In the genomic region with DNA sequence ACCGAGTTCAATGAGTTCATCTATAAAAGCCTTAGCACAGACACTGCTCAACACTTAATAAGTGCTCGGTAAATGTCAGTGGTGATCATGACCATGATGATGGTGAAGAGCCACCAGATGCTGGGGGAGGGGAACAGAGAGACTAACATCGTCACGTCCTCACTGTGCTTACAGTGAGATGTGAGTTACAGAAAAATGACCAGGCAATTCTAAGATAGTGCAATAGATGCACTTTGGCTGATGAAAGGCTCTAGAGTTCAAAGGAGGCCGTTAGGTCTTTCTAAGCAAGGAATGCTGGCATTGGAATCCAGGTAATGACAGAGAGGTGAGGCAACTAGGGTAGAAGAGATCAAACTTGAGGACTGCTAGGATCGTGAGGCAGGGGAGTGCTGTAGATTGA, we compare ENCODE assay signal across 1 cellular context.
TF ChIP-seq lines count a peak whose summit lies in the region.

No MANE protein-coding gene starts in this region.

TF ChIP-seq in K562, 482 proteins besides CTCF, POLR2A, EP300 and RAD21 (continued from another document and continues in another):
- TF ChIP-seq, protein P1, sequence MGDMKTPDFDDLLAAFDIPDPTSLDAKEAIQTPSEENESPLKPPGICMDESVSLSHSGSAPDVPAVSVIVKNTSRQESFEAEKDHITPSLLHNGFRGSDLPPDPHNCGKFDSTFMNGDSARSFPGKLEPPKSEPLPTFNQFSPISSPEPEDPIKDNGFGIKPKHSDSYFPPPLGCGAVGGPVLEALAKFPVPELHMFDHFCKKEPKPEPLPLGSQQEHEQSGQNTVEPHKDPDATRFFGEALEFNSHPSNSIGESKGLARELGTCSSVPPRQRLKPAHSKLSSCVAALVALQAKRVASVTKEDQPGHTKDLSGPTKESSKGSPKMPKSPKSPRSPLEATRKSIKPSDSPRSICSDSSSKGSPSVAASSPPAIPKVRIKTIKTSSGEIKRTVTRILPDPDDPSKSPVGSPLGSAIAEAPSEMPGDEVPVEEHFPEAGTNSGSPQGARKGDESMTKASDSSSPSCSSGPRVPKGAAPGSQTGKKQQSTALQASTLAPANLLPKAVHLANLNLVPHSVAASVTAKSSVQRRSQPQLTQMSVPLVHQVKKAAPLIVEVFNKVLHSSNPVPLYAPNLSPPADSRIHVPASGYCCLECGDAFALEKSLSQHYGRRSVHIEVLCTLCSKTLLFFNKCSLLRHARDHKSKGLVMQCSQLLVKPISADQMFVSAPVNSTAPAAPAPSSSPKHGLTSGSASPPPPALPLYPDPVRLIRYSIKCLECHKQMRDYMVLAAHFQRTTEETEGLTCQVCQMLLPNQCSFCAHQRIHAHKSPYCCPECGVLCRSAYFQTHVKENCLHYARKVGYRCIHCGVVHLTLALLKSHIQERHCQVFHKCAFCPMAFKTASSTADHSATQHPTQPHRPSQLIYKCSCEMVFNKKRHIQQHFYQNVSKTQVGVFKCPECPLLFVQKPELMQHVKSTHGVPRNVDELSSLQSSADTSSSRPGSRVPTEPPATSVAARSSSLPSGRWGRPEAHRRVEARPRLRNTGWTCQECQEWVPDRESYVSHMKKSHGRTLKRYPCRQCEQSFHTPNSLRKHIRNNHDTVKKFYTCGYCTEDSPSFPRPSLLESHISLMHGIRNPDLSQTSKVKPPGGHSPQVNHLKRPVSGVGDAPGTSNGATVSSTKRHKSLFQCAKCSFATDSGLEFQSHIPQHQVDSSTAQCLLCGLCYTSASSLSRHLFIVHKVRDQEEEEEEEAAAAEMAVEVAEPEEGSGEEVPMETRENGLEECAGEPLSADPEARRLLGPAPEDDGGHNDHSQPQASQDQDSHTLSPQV (IDR thresholded peaks at IDR 0.05), result peak; percentile 60; the same call in 1 of the 2 replicates
- TF ChIP-seq ZNF561 (CRISPR knock-in tag; conservative IDR thresholded peaks at IDR 0.05) (no peak), RAD51 (IDR thresholded peaks at IDR 0.05; ENCODE audit: borderline replicate concordance, low read depth) (no peak), MAZ (CRISPR knock-in tag; conservative IDR thresholded peaks at IDR 0.05 in 1 of 2, IDR thresholded peaks at IDR 0.05 in 1 of 2) (no peak), MED1 (CRISPR knock-in tag; IDR thresholded peaks at IDR 0.05; ENCODE audit: borderline replicate concordance) (no peak), ZNF668 (CRISPR knock-in tag; IDR thresholded peaks at IDR 0.05) (no peak), DPF2 (IDR thresholded peaks at IDR 0.05) (peak; percentile 66), KDM5B (IDR thresholded peaks at IDR 0.05; ENCODE audit: insufficient replicate concordance, low read depth, low read length) (no peak), TRIM24 (IDR thresholded peaks at IDR 0.05) (peak; percentile 70 to 79), SOX6 (IDR thresholded peaks at IDR 0.05) (peak; percentile 33; the same call in 1 of the 2 replicates), ARID1B (IDR thresholded peaks at IDR 0.05) (peak; percentile 51; the same call in 1 of the 2 replicates), TBP (optimal IDR thresholded peaks at IDR 0.05; ENCODE audit: low read depth, low read length) (no peak), ATF7 (IDR thresholded peaks at IDR 0.05) (peak; percentile 49; the same call in 1 of the 2 replicates), MAFG (tag; conservative IDR thresholded peaks at IDR 0.05) (peak; percentile 65), ZNF644 (tag; IDR thresholded peaks at IDR 0.05; ENCODE audit: low read depth) (no peak), ETV6 (IDR thresholded peaks at IDR 0.05; ENCODE audit: borderline replicate concordance in 1 of 2, low read depth in 2 of 2, low read length in 1 of 2) (no peak), ETV6 (CRISPR knock-in tag; IDR thresholded peaks at IDR 0.05; ENCODE audit: borderline replicate concordance) (no peak), SIX5 (IDR thresholded peaks at IDR 0.05; ENCODE audit: borderline replicate concordance in 1 of 2, insufficient read depth in 1 of 2, low read depth in 1 of 2, low read length in 2 of 2) (no peak), SNIP1 (IDR thresholded peaks at IDR 0.05; ENCODE audit: low read depth) (no peak), NCOA1 (IDR thresholded peaks at IDR 0.05; ENCODE audit: low read depth) (0 out of 2 replicates have a peak, but pooled peaks have one; percentile 19), ZBTB7A (IDR thresholded peaks at IDR 0.05; ENCODE audit: borderline replicate concordance, control insufficient read depth, low read depth, low read length) (no peak), NR2C2 (CRISPR knock-in tag; IDR thresholded peaks at IDR 0.05) (no peak), NR2C2 (tag; IDR thresholded peaks at IDR 0.05) (peak; percentile 39; the same call in 1 of the 2 replicates), C11orf30 (IDR thresholded peaks at IDR 0.05; ENCODE audit: low read depth) (peak; percentile 81), BMI1 (IDR thresholded peaks at IDR 0.05; ENCODE audit: low read length) (no peak), ARNT (IDR thresholded peaks at IDR 0.05) (peak; percentile 35 to 78; a peak in 1 of 4 replicates), TAL1 (IDR thresholded peaks at IDR 0.05) (no peak), SMARCA4 (IDR thresholded peaks at IDR 0.05) (peak; percentile 49; the same call in 1 of the 2 replicates), GTF2F1 (IDR thresholded peaks at IDR 0.05; ENCODE audit: low read depth, low read length) (no peak), HDAC1 (IDR thresholded peaks at IDR 0.05) (peak in 1 of 2 experiments; percentile 44; a peak in 1 of 4 replicates), HDAC6 (IDR thresholded peaks at IDR 0.05; ENCODE audit: low read depth, low read length) (no peak), MTA1 (IDR thresholded peaks at IDR 0.05; ENCODE audit: borderline replicate concordance) (0 out of 2 replicates have a peak, but pooled peaks have one; percentile 38), TRIM28 (IDR thresholded peaks at IDR 0.05) (0 out of 2 replicates have a peak, but pooled peaks have one; percentile 39), SUPT5H (IDR thresholded peaks at IDR 0.05) (0 out of 2 replicates have a peak, but pooled peaks have one; percentile 15), U2AF2 (optimal IDR thresholded peaks at IDR 0.05; ENCODE audit: low read depth, low read length) (no peak), NCOR1 (IDR thresholded peaks at IDR 0.05) (no peak), PPARD (CRISPR knock-in tag; IDR thresholded peaks at IDR 0.05) (no peak), NFE2 (IDR thresholded peaks at IDR 0.05; ENCODE audit: low read depth) (peak; percentile 81), ZNF165 (CRISPR knock-in tag; IDR thresholded peaks at IDR 0.05; ENCODE audit: borderline replicate concordance) (no peak), CREM (IDR thresholded peaks at IDR 0.05; ENCODE audit: low read depth) (peak; percentile 61), ZNF121 (CRISPR knock-in tag; conservative IDR thresholded peaks at IDR 0.05) (no peak), NFRKB (IDR thresholded peaks at IDR 0.05; ENCODE audit: low read depth) (0 out of 2 replicates have a peak, but pooled peaks have one; percentile 28)
- TF ChIP-seq, protein P2, sequence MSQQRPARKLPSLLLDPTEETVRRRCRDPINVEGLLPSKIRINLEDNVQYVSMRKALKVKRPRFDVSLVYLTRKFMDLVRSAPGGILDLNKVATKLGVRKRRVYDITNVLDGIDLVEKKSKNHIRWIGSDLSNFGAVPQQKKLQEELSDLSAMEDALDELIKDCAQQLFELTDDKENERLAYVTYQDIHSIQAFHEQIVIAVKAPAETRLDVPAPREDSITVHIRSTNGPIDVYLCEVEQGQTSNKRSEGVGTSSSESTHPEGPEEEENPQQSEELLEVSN (IDR thresholded peaks at IDR 0.05; ENCODE audit: borderline replicate concordance in 1 of 2, extremely low read depth in 1 of 2, insufficient read depth in 1 of 2, insufficient read length in 1 of 2, low read depth in 1 of 2, low read length in 1 of 2, poor library complexity in 1 of 2, severe bottlenecking in 1 of 2), result no peak
- TF ChIP-seq, protein P3, sequence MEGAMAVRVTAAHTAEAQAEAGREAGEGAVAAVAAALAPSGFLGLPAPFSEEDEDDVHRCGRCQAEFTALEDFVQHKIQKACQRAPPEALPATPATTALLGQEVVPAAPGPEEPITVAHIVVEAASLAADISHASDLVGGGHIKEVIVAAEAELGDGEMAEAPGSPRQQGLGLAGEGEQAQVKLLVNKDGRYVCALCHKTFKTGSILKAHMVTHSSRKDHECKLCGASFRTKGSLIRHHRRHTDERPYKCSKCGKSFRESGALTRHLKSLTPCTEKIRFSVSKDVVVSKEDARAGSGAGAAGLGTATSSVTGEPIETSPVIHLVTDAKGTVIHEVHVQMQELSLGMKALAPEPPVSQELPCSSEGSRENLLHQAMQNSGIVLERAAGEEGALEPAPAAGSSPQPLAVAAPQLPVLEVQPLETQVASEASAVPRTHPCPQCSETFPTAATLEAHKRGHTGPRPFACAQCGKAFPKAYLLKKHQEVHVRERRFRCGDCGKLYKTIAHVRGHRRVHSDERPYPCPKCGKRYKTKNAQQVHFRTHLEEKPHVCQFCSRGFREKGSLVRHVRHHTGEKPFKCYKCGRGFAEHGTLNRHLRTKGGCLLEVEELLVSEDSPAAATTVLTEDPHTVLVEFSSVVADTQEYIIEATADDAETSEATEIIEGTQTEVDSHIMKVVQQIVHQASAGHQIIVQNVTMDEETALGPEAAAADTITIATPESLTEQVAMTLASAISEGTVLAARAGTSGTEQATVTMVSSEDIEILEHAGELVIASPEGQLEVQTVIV (CRISPR knock-in tag; IDR thresholded peaks at IDR 0.05; ENCODE audit: borderline replicate concordance), result no peak
- TF ChIP-seq, protein P4, sequence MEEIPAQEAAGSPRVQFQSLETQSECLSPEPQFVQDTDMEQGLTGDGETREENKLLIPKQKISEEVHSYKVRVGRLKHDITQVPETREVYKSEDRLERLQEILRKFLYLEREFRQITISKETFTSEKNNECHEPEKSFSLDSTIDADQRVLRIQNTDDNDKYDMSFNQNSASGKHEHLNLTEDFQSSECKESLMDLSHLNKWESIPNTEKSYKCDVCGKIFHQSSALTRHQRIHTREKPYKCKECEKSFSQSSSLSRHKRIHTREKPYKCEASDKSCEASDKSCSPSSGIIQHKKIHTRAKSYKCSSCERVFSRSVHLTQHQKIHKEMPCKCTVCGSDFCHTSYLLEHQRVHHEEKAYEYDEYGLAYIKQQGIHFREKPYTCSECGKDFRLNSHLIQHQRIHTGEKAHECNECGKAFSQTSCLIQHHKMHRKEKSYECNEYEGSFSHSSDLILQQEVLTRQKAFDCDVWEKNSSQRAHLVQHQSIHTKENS (CRISPR knock-in tag; IDR thresholded peaks at IDR 0.05), result no peak
- TF ChIP-seq, protein P5, sequence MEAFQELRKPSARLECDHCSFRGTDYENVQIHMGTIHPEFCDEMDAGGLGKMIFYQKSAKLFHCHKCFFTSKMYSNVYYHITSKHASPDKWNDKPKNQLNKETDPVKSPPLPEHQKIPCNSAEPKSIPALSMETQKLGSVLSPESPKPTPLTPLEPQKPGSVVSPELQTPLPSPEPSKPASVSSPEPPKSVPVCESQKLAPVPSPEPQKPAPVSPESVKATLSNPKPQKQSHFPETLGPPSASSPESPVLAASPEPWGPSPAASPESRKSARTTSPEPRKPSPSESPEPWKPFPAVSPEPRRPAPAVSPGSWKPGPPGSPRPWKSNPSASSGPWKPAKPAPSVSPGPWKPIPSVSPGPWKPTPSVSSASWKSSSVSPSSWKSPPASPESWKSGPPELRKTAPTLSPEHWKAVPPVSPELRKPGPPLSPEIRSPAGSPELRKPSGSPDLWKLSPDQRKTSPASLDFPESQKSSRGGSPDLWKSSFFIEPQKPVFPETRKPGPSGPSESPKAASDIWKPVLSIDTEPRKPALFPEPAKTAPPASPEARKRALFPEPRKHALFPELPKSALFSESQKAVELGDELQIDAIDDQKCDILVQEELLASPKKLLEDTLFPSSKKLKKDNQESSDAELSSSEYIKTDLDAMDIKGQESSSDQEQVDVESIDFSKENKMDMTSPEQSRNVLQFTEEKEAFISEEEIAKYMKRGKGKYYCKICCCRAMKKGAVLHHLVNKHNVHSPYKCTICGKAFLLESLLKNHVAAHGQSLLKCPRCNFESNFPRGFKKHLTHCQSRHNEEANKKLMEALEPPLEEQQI (IDR thresholded peaks at IDR 0.05), result no peak
- TF ChIP-seq, protein P6, sequence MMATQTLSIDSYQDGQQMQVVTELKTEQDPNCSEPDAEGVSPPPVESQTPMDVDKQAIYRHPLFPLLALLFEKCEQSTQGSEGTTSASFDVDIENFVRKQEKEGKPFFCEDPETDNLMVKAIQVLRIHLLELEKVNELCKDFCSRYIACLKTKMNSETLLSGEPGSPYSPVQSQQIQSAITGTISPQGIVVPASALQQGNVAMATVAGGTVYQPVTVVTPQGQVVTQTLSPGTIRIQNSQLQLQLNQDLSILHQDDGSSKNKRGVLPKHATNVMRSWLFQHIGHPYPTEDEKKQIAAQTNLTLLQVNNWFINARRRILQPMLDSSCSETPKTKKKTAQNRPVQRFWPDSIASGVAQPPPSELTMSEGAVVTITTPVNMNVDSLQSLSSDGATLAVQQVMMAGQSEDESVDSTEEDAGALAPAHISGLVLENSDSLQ (IDR thresholded peaks at IDR 0.05), result 0 out of 2 replicates have a peak, but pooled peaks have one; percentile 13
- TF ChIP-seq, protein P7, sequence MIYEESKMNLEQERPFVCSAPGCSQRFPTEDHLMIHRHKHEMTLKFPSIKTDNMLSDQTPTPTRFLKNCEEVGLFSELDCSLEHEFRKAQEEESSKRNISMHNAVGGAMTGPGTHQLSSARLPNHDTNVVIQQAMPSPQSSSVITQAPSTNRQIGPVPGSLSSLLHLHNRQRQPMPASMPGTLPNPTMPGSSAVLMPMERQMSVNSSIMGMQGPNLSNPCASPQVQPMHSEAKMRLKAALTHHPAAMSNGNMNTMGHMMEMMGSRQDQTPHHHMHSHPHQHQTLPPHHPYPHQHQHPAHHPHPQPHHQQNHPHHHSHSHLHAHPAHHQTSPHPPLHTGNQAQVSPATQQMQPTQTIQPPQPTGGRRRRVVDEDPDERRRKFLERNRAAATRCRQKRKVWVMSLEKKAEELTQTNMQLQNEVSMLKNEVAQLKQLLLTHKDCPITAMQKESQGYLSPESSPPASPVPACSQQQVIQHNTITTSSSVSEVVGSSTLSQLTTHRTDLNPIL (CRISPR knock-in tag; IDR thresholded peaks at IDR 0.05), result no peak
